Comparison of ENCODE assay signal across 1 cellular context in the genomic region with DNA sequence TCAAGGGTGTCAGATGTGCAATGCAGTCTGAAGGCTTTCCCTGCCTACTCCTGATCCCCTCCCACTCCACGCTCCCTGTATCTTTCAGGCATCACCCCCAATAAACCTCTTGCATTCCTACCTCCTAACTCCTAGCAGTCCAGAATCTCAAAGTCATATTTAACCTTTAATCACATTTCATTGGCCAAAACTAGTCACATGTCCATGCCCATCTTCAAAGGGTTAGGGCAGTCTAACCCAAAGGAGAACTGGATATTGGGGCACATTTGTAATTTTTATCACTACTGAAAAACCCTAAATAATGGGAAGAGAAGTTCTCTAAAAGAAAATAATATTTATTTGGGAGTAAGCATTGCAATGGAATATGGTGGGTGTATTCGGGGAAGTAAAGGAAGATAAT.
A peak's percentile ranks its signal among the peaks of the same experiment; 100 is the strongest.
TF ChIP-seq lines count a peak whose summit lies in the region.

No MANE protein-coding gene starts in this region.

TF ChIP-seq in GM12878, 131 proteins besides CTCF, POLR2A, EP300 and RAD21:
- TF ChIP-seq, protein P1, sequence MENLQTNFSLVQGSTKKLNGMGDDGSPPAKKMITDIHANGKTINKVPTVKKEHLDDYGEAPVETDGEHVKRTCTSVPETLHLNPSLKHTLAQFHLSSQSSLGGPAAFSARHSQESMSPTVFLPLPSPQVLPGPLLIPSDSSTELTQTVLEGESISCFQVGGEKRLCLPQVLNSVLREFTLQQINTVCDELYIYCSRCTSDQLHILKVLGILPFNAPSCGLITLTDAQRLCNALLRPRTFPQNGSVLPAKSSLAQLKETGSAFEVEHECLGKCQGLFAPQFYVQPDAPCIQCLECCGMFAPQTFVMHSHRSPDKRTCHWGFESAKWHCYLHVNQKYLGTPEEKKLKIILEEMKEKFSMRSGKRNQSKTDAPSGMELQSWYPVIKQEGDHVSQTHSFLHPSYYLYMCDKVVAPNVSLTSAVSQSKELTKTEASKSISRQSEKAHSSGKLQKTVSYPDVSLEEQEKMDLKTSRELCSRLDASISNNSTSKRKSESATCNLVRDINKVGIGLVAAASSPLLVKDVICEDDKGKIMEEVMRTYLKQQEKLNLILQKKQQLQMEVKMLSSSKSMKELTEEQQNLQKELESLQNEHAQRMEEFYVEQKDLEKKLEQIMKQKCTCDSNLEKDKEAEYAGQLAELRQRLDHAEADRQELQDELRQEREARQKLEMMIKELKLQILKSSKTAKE (IDR thresholded peaks at IDR 0.05; ENCODE audit: low read depth, poor library complexity, severe bottlenecking), result no peak
- TF ChIP-seq, protein P2, sequence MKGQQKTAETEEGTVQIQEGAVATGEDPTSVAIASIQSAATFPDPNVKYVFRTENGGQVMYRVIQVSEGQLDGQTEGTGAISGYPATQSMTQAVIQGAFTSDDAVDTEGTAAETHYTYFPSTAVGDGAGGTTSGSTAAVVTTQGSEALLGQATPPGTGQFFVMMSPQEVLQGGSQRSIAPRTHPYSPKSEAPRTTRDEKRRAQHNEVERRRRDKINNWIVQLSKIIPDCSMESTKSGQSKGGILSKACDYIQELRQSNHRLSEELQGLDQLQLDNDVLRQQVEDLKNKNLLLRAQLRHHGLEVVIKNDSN (IDR thresholded peaks at IDR 0.05; ENCODE audit: borderline replicate concordance, extremely low read length, insufficient read depth, low read depth, low read length), result peak; percentile 26
- peak; percentile 75 for TF ChIP-seq RAD51 (IDR thresholded peaks at IDR 0.05)
- no peak for TF ChIP-seq WRNIP1 (IDR thresholded peaks at IDR 0.05; ENCODE audit: borderline replicate concordance, low read depth, low read length)
